1 cellular context compared by ENCODE assay signal in the genomic region with DNA sequence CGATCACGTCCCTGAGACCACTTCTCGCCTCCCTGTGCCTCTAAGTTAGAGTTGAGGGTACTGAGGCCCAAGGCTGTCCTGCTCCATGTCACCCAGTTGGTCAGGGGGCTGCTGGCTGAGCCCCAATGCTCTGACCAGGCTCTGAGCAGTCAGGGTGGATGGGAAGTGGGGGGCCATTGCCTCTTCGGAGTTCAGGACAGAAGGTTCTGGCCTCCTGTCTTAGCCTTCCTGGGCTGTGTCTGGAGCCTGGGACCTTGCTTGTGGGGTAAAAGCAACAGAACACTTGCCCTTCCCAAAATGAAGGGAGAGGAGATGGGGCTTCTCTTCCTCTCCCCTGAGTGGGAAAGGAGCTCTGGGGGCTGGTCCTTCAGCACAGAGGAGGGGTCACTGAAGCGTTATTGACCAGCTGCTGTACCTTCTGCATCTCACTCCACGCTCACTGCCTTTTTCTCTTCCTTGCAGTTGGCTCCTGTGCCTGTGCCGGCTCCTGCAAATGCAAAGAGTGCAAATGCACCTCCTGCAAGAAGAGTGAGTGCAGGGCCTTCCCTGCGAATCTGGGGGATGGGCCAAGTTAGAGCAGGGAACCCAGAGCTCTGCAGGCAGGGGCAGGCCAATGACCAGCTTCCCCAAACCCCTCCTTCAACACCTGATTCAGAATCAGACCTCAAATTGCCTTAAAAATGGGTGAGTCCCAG.
TF ChIP-seq lines count a peak whose summit lies in the region.

No MANE protein-coding gene starts in this region.

TF ChIP-seq in endothelial cell of umbilical vein, 7 proteins besides CTCF, POLR2A, EP300 and RAD21:
- no peak for TF ChIP-seq FOS (IDR thresholded peaks at IDR 0.05; ENCODE audit: borderline replicate concordance, insufficient read depth, low read length)
- TF ChIP-seq JUN (IDR thresholded peaks at IDR 0.05; ENCODE audit: borderline replicate concordance, insufficient read depth, insufficient read length, low read depth): no peak
- TF ChIP-seq POLR2AphosphoS5 (IDR thresholded peaks at IDR 0.05; ENCODE audit: insufficient read depth, low read depth, low read length): no peak
- TF ChIP-seq MYC (IDR thresholded peaks at IDR 0.05; ENCODE audit: low read depth, low read length): no peak
- TF ChIP-seq, protein P1, sequence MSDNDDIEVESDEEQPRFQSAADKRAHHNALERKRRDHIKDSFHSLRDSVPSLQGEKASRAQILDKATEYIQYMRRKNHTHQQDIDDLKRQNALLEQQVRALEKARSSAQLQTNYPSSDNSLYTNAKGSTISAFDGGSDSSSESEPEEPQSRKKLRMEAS (IDR thresholded peaks at IDR 0.05; ENCODE audit: insufficient read depth, insufficient read length): no peak
- no peak for TF ChIP-seq EZH2 (IDR thresholded peaks at IDR 0.05; ENCODE audit: borderline replicate concordance, low read depth, low read length, severe bottlenecking)
- TF ChIP-seq GATA2 (IDR thresholded peaks at IDR 0.05; ENCODE audit: insufficient read depth, insufficient read length, low read depth, low read length): no peak
